ENCODE assay signal across 1 cellular context in genomic region chr19:40567750-40568494, GRCh38.
TF ChIP-seq lines count a peak whose summit lies in the region.

No MANE protein-coding gene starts in this region.

TF ChIP-seq in HepG2, 621 proteins besides CTCF, POLR2A, EP300 and RAD21:
- TF ChIP-seq ZSCAN12 (CRISPR knock-in tag; IDR thresholded peaks at IDR 0.05) (no peak), EZH2 (conservative IDR thresholded peaks at IDR 0.05; ENCODE audit: low read depth, low read length) (peak; percentile 56; the same call in 1 of the 2 replicates), ZNF629 (CRISPR knock-in tag; conservative IDR thresholded peaks at IDR 0.05) (peak; percentile 48; the same call in 1 of the 2 replicates), DNMT1 (CRISPR knock-in tag; IDR thresholded peaks at IDR 0.05) (0 out of 2 replicates have a peak, but pooled peaks have one; percentile 22)
